Comparison of ENCODE assay signal across 13 cellular contexts in genomic region chr22:46362221-46362933, GRCh38. TPM values are rescaled to one million over a fixed set of nuclear protein-coding genes. Genes with fewer than 3 reads are reported as not detected.
DNase-seq lines count a peak whose midpoint lies in the region; ATAC-seq and TF ChIP-seq lines count a peak whose summit lies in the region.
"Had no signal": no experiment of that assay in that cellular context is flagged by ENCODE, and none has a peak within 500 bp of the region (broad histone marks: within the 10 kb centered on the region; RNA-seq: fewer than 3 reads in every experiment).

No MANE protein-coding gene starts in this region.

- CTCF ChIA-PET in RWPE1 (lab: Yijun Ruan, JAX): no interaction called here

- H3K9me3 ChIP-seq in cardiac muscle cell (ENCODE audit: low read depth) (no peaks in the 10 kb centered on the region), right atrium auricular region (no peaks in the 10 kb centered on the region), liver (ENCODE audit: control insufficient read depth in 4 of 4, low read length in 3 of 4) (no peaks in the 10 kb centered on the region), aorta (ENCODE audit: control insufficient read depth, low read length) (peaks cover 1% of the 10 kb centered on the region)

- ATAC-seq in aorta (ENCODE audit: low FRiP score): no peak

- POLR2A ChIA-PET in RWPE1 (lab: Yijun Ruan, JAX; ENCODE audit: low non-redundant PET): no interaction called here

- peak; percentile 10 to 28 for TF ChIP-seq RAD21 in liver (IDR thresholded peaks at IDR 0.05)

- peaks cover 2% of the 10 kb centered on the region for H3K27me3 Mint-ChIP-seq in HFFc6 (ENCODE audit: insufficient read depth)
- H3K27me3 Mint-ChIP-seq: stimulated activated naive CD8-positive, alpha-beta T cell treated with anti-CD3 and anti-CD28 coated beads, Interleukin-15, Interleukin-2, amounts not matched to agents 100 ng/mL and 50 ng/mL, for 24 hours had no signal

- no peaks in the 10 kb centered on the region for H3K36me3 Mint-ChIP-seq in HFFc6 (ENCODE audit: low read depth)

- H3K9ac ChIP-seq in liver (ENCODE audit: low read depth in 1 of 2, low read length in 2 of 2): no peak overlapping the region
- H3K9ac ChIP-seq: neural progenitor cell had no signal

- WGBS in liver: 42% methylated on average over 24 of the region's 24 CpGs
- WGBS in aorta, 2 donors: 78 to 79% methylated on average over 24 of the region's 24 CpGs

- H3K36me3 ChIP-seq in cardiac muscle cell: peaks cover 6% of the 10 kb centered on the region
- H3K36me3 ChIP-seq in right atrium auricular region: peaks cover 1% of the 10 kb centered on the region
- H3K36me3 ChIP-seq in liver (ENCODE audit: control insufficient read depth in 4 of 4, insufficient read depth in 3 of 4, low read depth in 1 of 4, low read length in 3 of 4): peaks cover 0 to 15% (median 6%) of the 10 kb centered on the region in 4 donors
- H3K36me3 ChIP-seq in aorta (ENCODE audit: control insufficient read depth in 1 of 2, insufficient read depth in 2 of 2, low read length in 1 of 2): no peaks in the 10 kb centered on the region
- H3K36me3 ChIP-seq: neural progenitor cell had no signal

- H3K27ac ChIP-seq in cardiac muscle cell: peak overlapping the region; percentile 48
- no peak overlapping the region for H3K27ac ChIP-seq in right atrium auricular region
- H3K27ac ChIP-seq in RWPE1: peak overlapping the region; percentile 46
- peak overlapping the region; percentile 58 to 87 for H3K27ac ChIP-seq in liver (ENCODE audit: low read depth in 1 of 2, low read length in 2 of 2)
- H3K27ac ChIP-seq in aorta (ENCODE audit: low read depth in 1 of 2, low read length in 2 of 2): no peak overlapping the region
- H3K27ac ChIP-seq: neural progenitor cell, skin epidermis had no signal

- peak in 1 of 2 donors; percentile 8 for DNase-seq in cardiac muscle cell (ENCODE audit: low read depth in 1 of 2, low spot score in 1 of 2)
- no peak for DNase-seq in right atrium auricular region (ENCODE audit: low spot score)
- DNase-seq in RWPE1 (ENCODE audit: low spot score): no peak
- DNase-seq in aorta: peak; percentile 11 to 52
- DNase-seq in dedifferentiated amniotic fluid mesenchymal stem cell (ENCODE audit: extremely low spot score): no peak
- DNase-seq in retina: no peak
- no peak for DNase-seq in HFFc6
- DNase-seq: NCI-H2081 treated with DMSO at 0.1 percent for 48 hours had no signal

- H3K9me3 Mint-ChIP-seq in HFFc6: no peaks in the 10 kb centered on the region
- H3K9me3 Mint-ChIP-seq: neural progenitor cell; stimulated activated naive CD8-positive, alpha-beta T cell treated with anti-CD3 and anti-CD28 coated beads, Interleukin-15, Interleukin-2, amounts not matched to agents 100 ng/mL and 50 ng/mL, for 24 hours had no signal

- no peaks in the 10 kb centered on the region for H3K4me1 ChIP-seq in cardiac muscle cell (ENCODE audit: low read depth)
- H3K4me1 ChIP-seq in right atrium auricular region: no peaks in the 10 kb centered on the region
- H3K4me1 ChIP-seq in liver (ENCODE audit: control insufficient read depth in 4 of 4, insufficient read depth in 4 of 4, low read length in 3 of 4): peaks cover 0 to 14% (median 11%) of the 10 kb centered on the region in 4 donors
- no peaks in the 10 kb centered on the region for H3K4me1 ChIP-seq in aorta (ENCODE audit: control insufficient read depth in 1 of 2, insufficient read depth in 2 of 2, low read length in 2 of 2)
- H3K4me1 ChIP-seq: neural progenitor cell had no signal

- H3K4me3 ChIP-seq in cardiac muscle cell (no peak overlapping the region), right atrium auricular region (no peak overlapping the region), liver (ENCODE audit: low read depth in 1 of 3, low read length in 3 of 3) (no peak overlapping the region), aorta (ENCODE audit: low read length in 2 of 2) (no peak overlapping the region)
- H3K4me3 ChIP-seq: lung, neural progenitor cell, skin epidermis had no signal

- TF ChIP-seq CTCF in cardiac muscle cell (IDR thresholded peaks at IDR 0.05; ENCODE audit: low read depth, low read length) (no peak), right atrium auricular region (IDR thresholded peaks at IDR 0.05) (no peak), RWPE1 (conservative IDR thresholded peaks at IDR 0.05; ENCODE audit: low read depth) (no peak), liver (IDR thresholded peaks at IDR 0.05; ENCODE audit: low read depth, low read length, missing input control) (no peak), HFFc6 (IDR thresholded peaks at IDR 0.05) (no peak)

- no peak overlapping the region for H3K27ac Mint-ChIP-seq in HFFc6
- H3K27ac Mint-ChIP-seq: neural progenitor cell had no signal

- H3K4me3 Mint-ChIP-seq in HFFc6: no peak overlapping the region
- H3K4me3 Mint-ChIP-seq: neural progenitor cell; stimulated activated naive CD8-positive, alpha-beta T cell treated with anti-CD3 and anti-CD28 coated beads, Interleukin-15, Interleukin-2, amounts not matched to agents 100 ng/mL and 50 ng/mL, for 24 hours had no signal

- H3K4me1 Mint-ChIP-seq in HFFc6 (ENCODE audit: low read depth): peaks cover 6% of the 10 kb centered on the region; the same call in 1 of the 2 replicates
- H3K4me1 Mint-ChIP-seq: neural progenitor cell had no signal

- intact Hi-C loops in aorta (cut with DNase I): no loop called here

- H3K27me3 ChIP-seq in cardiac muscle cell (no peaks in the 10 kb centered on the region), right atrium auricular region (no peaks in the 10 kb centered on the region), liver (ENCODE audit: control insufficient read depth in 4 of 4, insufficient read depth in 4 of 4, low read length in 3 of 4) (no peaks in the 10 kb centered on the region), aorta (ENCODE audit: control insufficient read depth in 1 of 2, insufficient read depth in 2 of 2, low read length in 1 of 2) (no peaks in the 10 kb centered on the region)
- H3K27me3 ChIP-seq: neural progenitor cell had no signal

TF ChIP-seq in liver, 16 proteins besides CTCF, POLR2A, EP300 and RAD21 (continues in another document):
- TF ChIP-seq TAF1 (conservative IDR thresholded peaks at IDR 0.05) (no peak), REST (IDR thresholded peaks at IDR 0.05) (peak; percentile 57), EGR1 (IDR thresholded peaks at IDR 0.05; ENCODE audit: low read depth in 2 of 2) (no peak), HNF4G (IDR thresholded peaks at IDR 0.05) (peak; percentile 54), FOXA2 (IDR thresholded peaks at IDR 0.05) (no peak), SP1 (IDR thresholded peaks at IDR 0.05) (peak; percentile 81), NR2F2 (IDR thresholded peaks at IDR 0.05) (no peak), RXRA (IDR thresholded peaks at IDR 0.05) (peak; percentile 58 to 70), GABPA (IDR thresholded peaks at IDR 0.05 in 1 of 2, conservative IDR thresholded peaks at IDR 0.05 in 1 of 2) (no peak), JUND (IDR thresholded peaks at IDR 0.05) (peak in 1 of 2 donors; percentile 42), HNF4A (conservative IDR thresholded peaks at IDR 0.05) (peak; percentile 84 to 88), ZBTB33 (IDR thresholded peaks at IDR 0.05) (no peak), ATF3 (IDR thresholded peaks at IDR 0.05) (no peak)

RNA-seq across cellular contexts. Expression of gene TRMU, which starts 26.9 kb away (rescaled TPM):
- total RNA-seq in cardiac muscle cell (82.3 and 127 TPM in 2 replicates), right atrium auricular region (10 to 100 TPM; 22.2 to 22.4 TPM), liver (10 to 100 TPM; 14.3 to 34.4 TPM), aorta (10 to 100 TPM; 29.8 to 37.8 TPM)
- polyA plus RNA-seq in cardiac muscle cell (130 and 155 TPM in 2 replicates), liver (10 to 100 TPM; 18.1 to 19.2 TPM), aorta (10 to 100 TPM; 11.3 to 66.4 TPM)
- total RNA-seq in HFFc6 (2021; fragmentation: NEBNext Ultra II Directional; extraction: Animal tissue kit (Norgen Biotek cat#: 25700)): 10 to 100 TPM; 26.4 to 36.4 (median 32.4) TPM

Comparison
In these comparisons a context has a peak if more than half of its experiments do, and no peak if none do; other contexts are left out.
1. H3K27ac ChIP-seq: peak in cardiac muscle cell (single experiment), RWPE1 (single experiment) and liver (2 of 2); none in right atrium auricular region (0 of 2) and aorta (0 of 2).
2. DNase-seq: peak in aorta (2 of 2); none in right atrium auricular region (single experiment), RWPE1 (single experiment), dedifferentiated amniotic fluid mesenchymal stem cell (single experiment), retina (single experiment) and HFFc6 (single experiment).